Comparison of ENCODE assay signal across 22 cellular contexts in genomic region chr17:80045703-80046102, GRCh38. TPM values are rescaled to one million over a fixed set of nuclear protein-coding genes. Genes with fewer than 3 reads are reported as not detected.
DNase-seq lines count a peak whose midpoint lies in the region; ATAC-seq lines count a peak whose summit lies in the region.
"Had no signal": no experiment of that assay in that cellular context is flagged by ENCODE, and none has a peak within 500 bp of the region (broad histone marks: within the 10 kb centered on the region; RNA-seq: fewer than 3 reads in every experiment).

No MANE protein-coding gene starts in this region.

- in situ Hi-C loops in KBM-7 (cut with MboI; ENCODE audit: low pct_unique_long_range_greater_than_20kb, low sequenced_read_pairs), result no loop called here

- DNase-seq in COR-L47 (lab: John Stamatoyannopoulos, UW), result peak; percentile 78
- DNase-seq in NCI-H146 treated with DMSO at 0.1 percent for 48 hours (lab: John Stamatoyannopoulos, UW; ENCODE audit: unreplicated experiment), result peak; percentile 91
- DNase-seq in NCI-H510A treated with DMSO at 0.1 percent for 48 hours (lab: John Stamatoyannopoulos, UW), result peak; percentile 86
- DNase-seq in left colon, result no peak
- DNase-seq in KBM-7, result no peak
- no peak for DNase-seq in DMS 273 treated with DMSO at 0.1 percent for 48 hours (lab: John Stamatoyannopoulos, UW)
- DNase-seq in GM19238 (ENCODE audit: insufficient read length, low spot score), result no peak
- DNase-seq in activated CD4-positive, alpha-beta T cell treated with anti-CD3 and anti-CD28 coated beads, Interleukin-2, amount 50 U/mL, for 1 hour, result no peak
- DNase-seq: activated CD4-positive, alpha-beta T cell treated with anti-CD3 and anti-CD28 coated beads, Interleukin-2, amount 10 ng/mL, durations not matched to agents 24 days and 14 days; activated CD8-positive, alpha-beta memory T cell treated with anti-CD3 and anti-CD28 coated beads, Interleukin-2, amount 50 U/mL, for 48 hours; activated effector memory CD4-positive, alpha-beta T cell treated with Interleukin-2 at 50 U/mL for 16 hours; endodermal cell; GF-D8; Karpas-422; natural killer cell; NCI-H1048; NCI-H524 treated with DMSO at 0.1 percent for 48 hours; OCI-M1; stimulated activated CD4-positive, alpha-beta T cell treated with anti-CD3 and anti-CD28 coated beads, Interleukin-1b, Interleukin-23, amount 100 ng/mL, for 48 hours had no signal

- ATAC-seq in left colon, result peak; percentile 58
- ATAC-seq: GM23338; natural killer cell; Right ventricle myocardium inferior; stimulated activated memory B cell treated with anti-CD40 and anti-IgM and Interleukin-4, amounts not matched to agents 10 μg/mL and 1 μg/mL and 100 μg/mL, for 72 hours had no signal

- intact Hi-C loops in left colon (cut with DNase I, micrococcal nuclease), result no loop called here

RNA-seq across cellular contexts. Expression of gene CCDC40, which starts 9.3 kb away (rescaled TPM):
- total RNA-seq in left colon, result 1 to 10 TPM; 2.0 to 2.1 TPM

RNA-seq across cellular contexts. Expression of gene TBC1D16, which starts 10.0 kb away (rescaled TPM):
- total RNA-seq in left colon, result 10 to 100 TPM; 12.9 to 17.6 TPM

RNA-seq across cellular contexts. Expression of gene GAA, which starts 55.7 kb away (rescaled TPM):
- total RNA-seq in left colon, result 10 to 100 TPM; 44.4 to 51.2 TPM

Comparison
In these comparisons a context has a peak if more than half of its experiments do, and no peak if none do; other contexts are left out.
1. DNase-seq: peak in COR-L47 (single experiment), NCI-H146 treated with DMSO at 0.1 percent for 48 hours (single experiment) and NCI-H510A treated with DMSO at 0.1 percent for 48 hours (single experiment); none in left colon (0 of 2), KBM-7 (single experiment), DMS 273 treated with DMSO at 0.1 percent for 48 hours (single experiment), GM19238 (single experiment) and activated CD4-positive, alpha-beta T cell treated with anti-CD3 and anti-CD28 coated beads, Interleukin-2, amount 50 U/mL, for 1 hour (single experiment).